Comparison of ENCODE assay signal across 10 cellular contexts in the genomic region with DNA sequence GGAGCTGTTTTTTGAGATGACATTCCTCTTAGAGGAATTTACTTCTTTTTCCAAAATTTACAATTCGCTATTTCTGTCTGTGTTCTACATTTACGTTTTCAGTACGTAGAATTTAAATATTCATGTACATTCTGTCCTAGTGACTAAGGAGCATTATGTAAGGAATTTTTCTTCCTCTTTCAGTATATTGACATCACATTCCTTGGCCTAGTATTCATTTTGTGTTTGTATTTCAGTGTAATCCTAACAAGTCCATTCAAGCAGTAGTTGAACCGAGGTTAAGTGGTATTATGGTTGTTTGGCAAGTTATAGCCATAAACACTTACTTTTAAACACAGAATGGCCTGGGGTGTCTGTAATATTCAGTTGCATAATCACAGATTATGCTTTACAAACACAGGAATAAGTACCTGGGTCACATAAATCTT. TPM values are rescaled to one million over a fixed set of nuclear protein-coding genes. Genes with fewer than 3 reads are reported as not detected.
A peak's percentile ranks its signal among the peaks of the same experiment; 100 is the strongest.
DNase-seq lines count a peak whose midpoint lies in the region; ATAC-seq, FAIRE-seq and TF ChIP-seq lines count a peak whose summit lies in the region.
"Had no signal": no experiment of that assay in that cellular context is flagged by ENCODE, and none has a peak within 500 bp of the region (broad histone marks: within the 10 kb centered on the region; RNA-seq: fewer than 3 reads in every experiment).

No MANE protein-coding gene starts in this region.

- DNase-seq in activated naive CD4-positive, alpha-beta T cell treated with anti-CD3 and anti-CD28 coated beads, Interleukin-2, amount 50 U/mL, for 72 hours (ENCODE audit: low spot score in 2 of 2), result no peak
- no peak for DNase-seq in activated naive CD4-positive, alpha-beta T cell treated with anti-CD3 and anti-CD28 coated beads, Interleukin-2, amount 50 U/mL, for 16 hours
- DNase-seq in activated naive CD8-positive, alpha-beta T cell treated with anti-CD3 and anti-CD28 coated beads for 36 hours, result no peak
- DNase-seq in keratinocyte (ENCODE audit: low read depth, low spot score), result peak; percentile 92
- no peak for DNase-seq in vagina (ENCODE audit: extremely low spot score in 2 of 2)
- no peak for DNase-seq in activated CD4-positive, alpha-beta T cell treated with anti-CD3 and anti-CD28 coated beads for 4 hours
- DNase-seq: CD4-positive, alpha-beta T cell; Right ventricle myocardium superior had no signal

- peaks cover 6 to 30% of the 10 kb centered on the region in 2 donors for H3K36me3 Mint-ChIP-seq in activated naive CD4-positive, alpha-beta T cell treated with anti-CD3 and anti-CD28 coated beads, Interleukin-2, amount 50 U/mL, for 72 hours
- peaks cover 24% of the 10 kb centered on the region for H3K36me3 Mint-ChIP-seq in activated naive CD8-positive, alpha-beta T cell treated with anti-CD3 and anti-CD28 coated beads for 36 hours

- H3K79me2 ChIP-seq in keratinocyte (ENCODE audit: control insufficient read depth, insufficient read depth, low read length), result peaks cover 29% of the 10 kb centered on the region

- no peak for TF ChIP-seq POLR2A in vagina (IDR thresholded peaks at IDR 0.05)

- H3K4me1 ChIP-seq in keratinocyte (ENCODE audit: control insufficient read depth, extremely low read depth, insufficient read depth, low read length) (peaks cover 20% of the 10 kb centered on the region), vagina (no peaks in the 10 kb centered on the region)

- H3K27ac Mint-ChIP-seq in activated naive CD4-positive, alpha-beta T cell treated with anti-CD3 and anti-CD28 coated beads, Interleukin-2, amount 50 U/mL, for 72 hours, result peak overlapping the region; percentile 33 to 68
- H3K27ac Mint-ChIP-seq in activated naive CD8-positive, alpha-beta T cell treated with anti-CD3 and anti-CD28 coated beads for 36 hours, result peak overlapping the region; percentile 29
- H3K27ac Mint-ChIP-seq: CD4-positive, alpha-beta T cell had no signal

- H3K27ac ChIP-seq in keratinocyte (ENCODE audit: control insufficient read depth, insufficient read depth, low read length), result peak overlapping the region; percentile 100
- peak overlapping the region; percentile 7 for H3K27ac ChIP-seq in vagina

- dilution Hi-C loops in keratinocyte (cut with MboI; ENCODE audit: extremely low pct_ligation_motif_present, low sequenced_read_pairs), result no loop called here

- H3K4me3 ChIP-seq in keratinocyte (ENCODE audit: control insufficient read depth in 2 of 3, extremely low read depth in 1 of 3, insufficient read depth in 2 of 3, low read depth in 1 of 3, low read length in 3 of 3), result peak overlapping the region in 2 of 3 experiments; percentile 60 to 65
- no peak overlapping the region for H3K4me3 ChIP-seq in vagina

- H3K36me3 ChIP-seq in keratinocyte (ENCODE audit: control insufficient read depth in 2 of 2, extremely low read depth in 1 of 2, insufficient read depth in 2 of 2, low read length in 2 of 2) (no peaks in the 10 kb centered on the region), vagina (no peaks in the 10 kb centered on the region)

- intact Hi-C loops in vagina (cut with DNase I), result no loop called here

- FAIRE-seq in keratinocyte (lab: Jason Lieb, UNC), result peak; percentile 87

- H2AFZ ChIP-seq in keratinocyte (ENCODE audit: control insufficient read depth, low read length), result no peak overlapping the region

- H3K9me3 Mint-ChIP-seq in activated naive CD4-positive, alpha-beta T cell treated with anti-CD3 and anti-CD28 coated beads, Interleukin-2, amount 50 U/mL, for 72 hours, result peaks cover 4 to 13% of the 10 kb centered on the region in 2 donors
- H3K9me3 Mint-ChIP-seq in activated naive CD8-positive, alpha-beta T cell treated with anti-CD3 and anti-CD28 coated beads for 36 hours, result peaks cover 7% of the 10 kb centered on the region
- H3K9me3 Mint-ChIP-seq: CD4-positive, alpha-beta T cell had no signal

- H3K27me3 ChIP-seq in keratinocyte (ENCODE audit: control insufficient read depth, extremely low read depth, insufficient read depth, low read length) (no peaks in the 10 kb centered on the region), vagina (no peaks in the 10 kb centered on the region)

- H3K27me3 Mint-ChIP-seq in activated naive CD8-positive, alpha-beta T cell treated with anti-CD3 and anti-CD28 coated beads for 36 hours, result no peaks in the 10 kb centered on the region
- H3K27me3 Mint-ChIP-seq: CD4-positive, alpha-beta T cell had no signal

- H3K4me3 Mint-ChIP-seq in activated naive CD8-positive, alpha-beta T cell treated with anti-CD3 and anti-CD28 coated beads for 36 hours, result no peak overlapping the region
- H3K4me3 Mint-ChIP-seq: CD4-positive, alpha-beta T cell had no signal

- no peaks in the 10 kb centered on the region for H4K20me1 ChIP-seq in keratinocyte (ENCODE audit: control insufficient read depth, extremely low read depth, insufficient read depth, low read length)

- H3K4me2 ChIP-seq in keratinocyte (ENCODE audit: control insufficient read depth, extremely low read depth, insufficient read depth, low read depth, low read length), result peak overlapping the region; percentile 95

- H3K9me1 ChIP-seq in keratinocyte (ENCODE audit: control insufficient read depth, extremely low read depth, insufficient read depth, low read length), result no peaks in the 10 kb centered on the region

- ATAC-seq in activated naive CD4-positive, alpha-beta T cell treated with anti-CD3 and anti-CD28 coated beads, Interleukin-2, amount 50 U/mL, for 72 hours, result no peak
- ATAC-seq in GM18517 (IDR thresholded peaks at IDR 0.05; ENCODE audit: unreplicated experiment) (no peak), GM21737 (IDR thresholded peaks at IDR 0.05; ENCODE audit: unreplicated experiment) (no peak)

- H3K9ac ChIP-seq in keratinocyte (ENCODE audit: control insufficient read depth, extremely low read depth, insufficient read depth, low read length), result peak overlapping the region; percentile 80

- H3K9me3 ChIP-seq in keratinocyte (ENCODE audit: control insufficient read depth, low read depth, low read length) (no peaks in the 10 kb centered on the region), vagina (no peaks in the 10 kb centered on the region)

- H3K4me1 Mint-ChIP-seq in activated naive CD8-positive, alpha-beta T cell treated with anti-CD3 and anti-CD28 coated beads for 36 hours, result peaks cover 21% of the 10 kb centered on the region

- TF ChIP-seq CTCF in keratinocyte (optimal IDR thresholded peaks at IDR 0.05 in 1 of 3, IDR thresholded peaks at IDR 0.05 in 1 of 3, conservative IDR thresholded peaks at IDR 0.05 in 1 of 3; ENCODE audit: extremely low read depth in 1 of 3, insufficient read depth in 2 of 3, low read length in 3 of 3) (no peak), vagina (IDR thresholded peaks at IDR 0.05) (no peak)

RNA-seq across cellular contexts. Expression of gene SIPA1L1, which starts 52.1 kb away (rescaled TPM):
- 10 to 100 TPM; 41.7 to 46.5 TPM for total RNA-seq in activated naive CD4-positive, alpha-beta T cell treated with anti-CD3 and anti-CD28 coated beads, Interleukin-2, amount 50 U/mL, for 72 hours
- 10 to 100 TPM; 39.9 to 42.9 TPM for total RNA-seq in activated naive CD8-positive, alpha-beta T cell treated with anti-CD3 and anti-CD28 coated beads for 36 hours
- polyA plus RNA-seq in keratinocyte, result 16.3 to 32.9 TPM (median 22.7 TPM) in 3 replicates
- polyA plus RNA-seq in keratinocyte (2011; ENCODE audit: low read depth), result 17.2 TPM
- 24.7 and 25.2 TPM in 2 replicates for polyA plus RNA-seq in keratinocyte (2011; cell fraction: cytosol; rRNA removed)
- 65.9 and 75.1 TPM in 2 replicates for polyA plus RNA-seq in keratinocyte (2011; cell fraction: nucleus; rRNA removed)
- polyA plus RNA-seq in keratinocyte (2012; ENCODE audit: low replicate concordance), result 21.5 and 35.6 TPM in 2 replicates
- polyA minus RNA-seq in keratinocyte, result 32.8 to 56.7 TPM (median 44.8 TPM) in 3 replicates
- 49.9 TPM for polyA minus RNA-seq in keratinocyte (2011; cell fraction: cytosol; rRNA and poly(A)+ RNA removed)
- 57.8 and 108 TPM in 2 replicates for polyA minus RNA-seq in keratinocyte (2011; cell fraction: nucleus; rRNA and poly(A)+ RNA removed)
- 18.7 TPM for total RNA-seq in vagina

Comparison
In these comparisons a context has a peak if more than half of its experiments do, and no peak if none do; other contexts are left out.
1. H3K4me3 ChIP-seq: peak in keratinocyte (2 of 3); none in vagina (0 of 2).